Comparison of ENCODE assay signal across 7 cellular contexts in genomic region chr3:48561045-48561736, GRCh38. TPM values are rescaled to one million over a fixed set of nuclear protein-coding genes. Genes with fewer than 3 reads are reported as not detected.
DNase-seq lines count a peak whose midpoint lies in the region; ATAC-seq, FAIRE-seq and TF ChIP-seq lines count a peak whose summit lies in the region.

No MANE protein-coding gene starts in this region.

- H3K4me2 ChIP-seq in H9 (ENCODE audit: insufficient read depth, insufficient read length, low read length) = peak overlapping the region; percentile 7

- DNase-seq in H9 = peak; percentile 88
- DNase-seq in SJCRH30 = peak; percentile 84 to 88
- DNase-seq in fibroblast of pulmonary artery (ENCODE audit: low read depth) = peak; percentile 47
- DNase-seq in osteocyte (ENCODE audit: extremely low spot score, unreplicated experiment) = no peak
- no peak for DNase-seq in activated T-cell treated with anti-CD3 and anti-CD28 coated beads for 4 hours
- DNase-seq in HTR-8/SVneo (ENCODE audit: insufficient read length, low spot score) = no peak

- no peak overlapping the region for H2BK120ac ChIP-seq in H9 (ENCODE audit: low read depth, low read length, poor library complexity, severe bottlenecking)

- H3K4me1 ChIP-seq in H9 (ENCODE audit: insufficient read depth, low read length) = peaks cover 6% of the 10 kb centered on the region; the same call in 1 of the 2 replicates
- H3K4me1 ChIP-seq in SJCRH30 = peaks cover 32% of the 10 kb centered on the region

- H3K27ac ChIP-seq in H9 (ENCODE audit: insufficient read length, low read depth, low read length) = no peak overlapping the region
- peak overlapping the region; percentile 45 for H3K27ac ChIP-seq in SJCRH30

- H3K36me3 Mint-ChIP-seq in H9 (ENCODE audit: insufficient read depth in 1 of 3, low read depth in 3 of 3) (peaks cover 0 to 4% (median 0%) of the 10 kb centered on the region in 3 experiments; a peak in 1 of 7 replicates), osteocyte (ENCODE audit: unreplicated experiment) (no peaks in the 10 kb centered on the region)

- H3K4me3 Mint-ChIP-seq in H9 (peak overlapping the region in 1 of 2 experiments; percentile 67; a peak in 3 of 5 replicates), osteocyte (ENCODE audit: unreplicated experiment) (peak overlapping the region; percentile 46)

- H4K20me1 ChIP-seq in H9 (ENCODE audit: control insufficient read depth, insufficient read depth, insufficient read length) = no peaks in the 10 kb centered on the region

- no peaks in the 10 kb centered on the region; a peak in 1 of 5 replicates for H3K9me3 Mint-ChIP-seq in H9
- H3K9me3 Mint-ChIP-seq in osteocyte (ENCODE audit: unreplicated experiment) = no peaks in the 10 kb centered on the region

- no peak overlapping the region for H3K23ac ChIP-seq in H9 (ENCODE audit: insufficient read length, low read depth, low read length)

- H3K79me1 ChIP-seq in H9 (ENCODE audit: insufficient read depth, low read depth, low read length, poor library complexity, severe bottlenecking) = no peaks in the 10 kb centered on the region

- H3K27ac Mint-ChIP-seq in H9 (peak overlapping the region; percentile 54 to 95 (median 91); a peak in 4 of 7 replicates), osteocyte (ENCODE audit: unreplicated experiment) (peak overlapping the region; percentile 83)

- H2AFZ ChIP-seq in H9 (ENCODE audit: low read length) = no peak overlapping the region

- H3K27me3 Mint-ChIP-seq in H9 (ENCODE audit: low read depth) (peaks cover 2% of the 10 kb centered on the region; the same call in 1 of the 2 replicates), osteocyte (ENCODE audit: unreplicated experiment) (no peaks in the 10 kb centered on the region)

- peak overlapping the region; percentile 11 for H3K18ac ChIP-seq in H9 (ENCODE audit: insufficient read length, low read depth, low read length)

- H3K36me3 ChIP-seq in SJCRH30 = no peaks in the 10 kb centered on the region

- no peak overlapping the region for H2BK15ac ChIP-seq in H9 (ENCODE audit: low read depth, low read length)

- no peak overlapping the region for H3K4ac ChIP-seq in H9 (ENCODE audit: low read depth, low read length)

- no peak for ATAC-seq in GM21717 (IDR thresholded peaks at IDR 0.05; ENCODE audit: unreplicated experiment)

- H3K23me2 ChIP-seq in H9 (ENCODE audit: insufficient read length, low read depth, low read length, poor library complexity, severe bottlenecking) = peaks cover 3% of the 10 kb centered on the region

- H3K9ac ChIP-seq in H9 (ENCODE audit: extremely low read depth, insufficient read length, low read length) = no peak overlapping the region

- H3K79me2 ChIP-seq in H9 (ENCODE audit: insufficient read depth, low read length) = no peaks in the 10 kb centered on the region

- no peak for FAIRE-seq in HTR-8/SVneo (lab: Jason Lieb, UNC)

- H4K8ac ChIP-seq in H9 (replicated peaks; ENCODE audit: insufficient read length, low read depth, low read length) = no peak overlapping the region

- H3K9me3 ChIP-seq in H9 (ENCODE audit: control insufficient read depth, low read depth, low read length) (no peaks in the 10 kb centered on the region), SJCRH30 (replicated peaks) (no peaks in the 10 kb centered on the region)

- H3K56ac ChIP-seq in H9 (ENCODE audit: insufficient read length, low read depth, low read length) = no peak overlapping the region

- H3K27me3 ChIP-seq in H9 (ENCODE audit: insufficient read depth, low read length) (no peaks in the 10 kb centered on the region), SJCRH30 (no peaks in the 10 kb centered on the region)

- no peak overlapping the region for H4K91ac ChIP-seq in H9 (ENCODE audit: insufficient read length, low read depth, low read length)

- no peak overlapping the region for H3K14ac ChIP-seq in H9 (ENCODE audit: insufficient read depth, low read length)

- TF ChIP-seq CTCF in H9 (conservative IDR thresholded peaks at IDR 0.05) (peak; percentile 47), fibroblast of pulmonary artery (IDR thresholded peaks at IDR 0.05; ENCODE audit: low read length, missing control alignments) (peak; percentile 26), osteocyte (IDR thresholded peaks at IDR 0.05) (peak; percentile 42)

- no peak overlapping the region for H3T11ph ChIP-seq in H9 (ENCODE audit: low read length)

- H2BK12ac ChIP-seq in H9 (ENCODE audit: insufficient read length, low read depth, low read length) = no peak overlapping the region

- H2AK5ac ChIP-seq in H9 (ENCODE audit: insufficient read length, low read length) = no peak overlapping the region

- no peak overlapping the region for H2BK20ac ChIP-seq in H9 (ENCODE audit: low read depth, low read length, poor library complexity, severe bottlenecking)

- H2BK5ac ChIP-seq in H9 (ENCODE audit: insufficient read length, low read length) = no peak overlapping the region

- WGBS in H9 (ENCODE audit: extremely low coverage, insufficient read length, low lambda C conversion rate) = no CpG with 5 or more reads among the region's 21 CpGs

- H3K4me1 Mint-ChIP-seq in H9 (peaks cover 42 to 52% of the 10 kb centered on the region in 2 experiments), osteocyte (ENCODE audit: unreplicated experiment) (peaks cover 77% of the 10 kb centered on the region)

- peak overlapping the region; percentile 46 for H3K4me3 ChIP-seq in SJCRH30
- H3K4me3 ChIP-seq in fibroblast of pulmonary artery (replicated peaks; ENCODE audit: low read depth, low read length) = no peak overlapping the region

- no peak overlapping the region for H4K5ac ChIP-seq in H9 (ENCODE audit: insufficient read length, low read depth, low read length)

RNA-seq across cellular contexts. Expression of gene UCN2, which starts 2.4 kb away (rescaled TPM):
- total RNA-seq in H9 (2021) = 0.42 and 0.68 TPM in 2 replicates
- total RNA-seq in SJCRH30 (2014; rRNA removed; shearing (Covaris generic)) = 0.14 TPM in 1 of 2 replicates, not detected in the other
- 0.81 and 0.89 TPM in 2 replicates for total RNA-seq in osteocyte

RNA-seq across cellular contexts. Expression of gene PFKFB4, which starts 4.6 kb away (rescaled TPM):
- total RNA-seq in H9 (2021) (12.3 and 13.9 TPM in 2 replicates), osteocyte (7.1 TPM in 2 replicates)
- total RNA-seq in SJCRH30 (2014; rRNA removed; shearing (Covaris generic)) = 8.0 and 8.3 TPM in 2 replicates

RNA-seq across cellular contexts. Expression of gene COL7A1, which starts 33.9 kb away (rescaled TPM):
- total RNA-seq in H9 (2021) (20.2 and 22.9 TPM in 2 replicates), osteocyte (16.6 and 18.9 TPM in 2 replicates)
- total RNA-seq in SJCRH30 (2014; rRNA removed; shearing (Covaris generic)) = 1.5 and 2.0 TPM in 2 replicates

RNA-seq across cellular contexts. Expression of gene UQCRC1, which starts 48.3 kb away (rescaled TPM):
- total RNA-seq in H9 (2021) (285 and 299 TPM in 2 replicates), osteocyte (201 and 202 TPM in 2 replicates)
- total RNA-seq in SJCRH30 (2014; rRNA removed; shearing (Covaris generic)) = 137 and 162 TPM in 2 replicates

RNA-seq across cellular contexts. Expression of gene SHISA5, which starts 57.2 kb away (rescaled TPM):
- total RNA-seq in H9 (2021) (171 and 174 TPM in 2 replicates), osteocyte (203 and 211 TPM in 2 replicates)
- total RNA-seq in SJCRH30 (2014; rRNA removed; shearing (Covaris generic)) = 74.9 and 78.1 TPM in 2 replicates

Comparison
In these comparisons a context has a peak if more than half of its experiments do, and no peak if none do; other contexts are left out.
1. DNase-seq: peak in H9 (single experiment), SJCRH30 (2 of 2) and fibroblast of pulmonary artery (single experiment); none in osteocyte (single experiment), activated T-cell treated with anti-CD3 and anti-CD28 coated beads for 4 hours (single experiment) and HTR-8/SVneo (single experiment).
2. Peak in every context shown above with its lines, with median percentiles within 50 percentile points of each other: CTCF ChIP-seq.